ENCODE assay signal across 15 cellular contexts in genomic region chr12:88247241-88247643, GRCh38.
A peak's percentile ranks its signal among the peaks of the same experiment; 100 is the strongest.
DNase-seq lines count a peak whose midpoint lies in the region; FAIRE-seq and TF ChIP-seq lines count a peak whose summit lies in the region.
"Had no signal": no experiment of that assay in that cellular context is flagged by ENCODE, and none has a peak within 500 bp of the region (broad histone marks: within the 10 kb centered on the region; RNA-seq: fewer than 3 reads in every experiment).

No MANE protein-coding gene starts in this region.

- peak overlapping the region; percentile 20 for H3K27ac ChIP-seq in brain microvascular endothelial cell
- H3K27ac ChIP-seq in neural progenitor cell = no peak overlapping the region
- no peak overlapping the region for H3K27ac ChIP-seq in left ventricle myocardium inferior (replicated peaks)
- H3K27ac ChIP-seq: upper lobe of left lung had no signal

- H3K9me3 Mint-ChIP-seq in neural progenitor cell = no peaks in the 10 kb centered on the region
- H3K9me3 Mint-ChIP-seq: activated CD4-positive, alpha-beta memory T cell treated with anti-CD3 and anti-CD28 coated beads for 36 hours; CD8-positive, alpha-beta memory T cell had no signal

- intact Hi-C loops in left ventricle myocardium inferior (cut with micrococcal nuclease) = no loop called here

- DNase-seq in AG20443 (ENCODE audit: low spot score) = peak; percentile 53
- peak; percentile 23 for DNase-seq in HTR-8/SVneo (ENCODE audit: insufficient read length, low spot score)
- peak; percentile 65 for DNase-seq in brain microvascular endothelial cell
- peak; percentile 86 for DNase-seq in kidney glomerular epithelial cell (lab: John Stamatoyannopoulos, UW)
- no peak for DNase-seq in NCI-H2196 treated with DMSO at 0.1 percent for 48 hours (lab: John Stamatoyannopoulos, UW; ENCODE audit: unreplicated experiment)
- DNase-seq in neural progenitor cell (ENCODE audit: low spot score) = no peak
- no peak for DNase-seq in left ventricle myocardium inferior
- no peak for DNase-seq in amygdala (lab: John Stamatoyannopoulos, UW)
- DNase-seq: activated CD4-positive, alpha-beta memory T cell treated with anti-CD3 and anti-CD28 coated beads for 36 hours; activated naive CD4-positive, alpha-beta T cell treated with Interleukin-2 at 50 U/mL for 16 hours; CD8-positive, alpha-beta memory T cell; NCI-H1436; NK-92 treated with Interleukin-12 subunit alpha and Interleukin-12 subunit beta, amount 100 ng/mL, for 24 hours; T-helper 1 cell; upper lobe of left lung had no signal

- no peak overlapping the region for H3K9ac ChIP-seq in neural progenitor cell

- H4K20me1 ChIP-seq in neural progenitor cell (ENCODE audit: low read depth) = no peaks in the 10 kb centered on the region

- H3F3A ChIP-seq in neural progenitor cell (ENCODE audit: low read depth) = no peaks in the 10 kb centered on the region

- no peak for TF ChIP-seq CTCF in brain microvascular endothelial cell (IDR thresholded peaks at IDR 0.05; ENCODE audit: low read depth, low read length, missing control alignments)
- TF ChIP-seq CTCF in neural progenitor cell (IDR thresholded peaks at IDR 0.05) = no peak
- no peak for TF ChIP-seq CTCF in left ventricle myocardium inferior (IDR thresholded peaks at IDR 0.05; ENCODE audit: borderline replicate concordance)

- H2AFZ ChIP-seq in neural progenitor cell (replicated peaks) = no peak overlapping the region

- H3K27ac Mint-ChIP-seq in neural progenitor cell = no peak overlapping the region
- H3K27ac Mint-ChIP-seq: activated CD4-positive, alpha-beta memory T cell treated with anti-CD3 and anti-CD28 coated beads for 36 hours; CD8-positive, alpha-beta memory T cell had no signal

- no peaks in the 10 kb centered on the region for H3K4me1 Mint-ChIP-seq in neural progenitor cell
- H3K4me1 Mint-ChIP-seq: CD8-positive, alpha-beta memory T cell had no signal

- H3K4me2 ChIP-seq in neural progenitor cell = no peak overlapping the region

- H3K9me3 ChIP-seq in neural progenitor cell (ENCODE audit: low read depth) (no peaks in the 10 kb centered on the region), left ventricle myocardium inferior (replicated peaks) (no peaks in the 10 kb centered on the region)
- H3K9me3 ChIP-seq: upper lobe of left lung had no signal

- in situ Hi-C loops in brain microvascular endothelial cell (cut with HindIII; ENCODE audit: low pct_ligation_motif_present, low sequenced_read_pairs) = no loop called here

- FAIRE-seq in HTR-8/SVneo (lab: Jason Lieb, UNC) = peak; percentile 26

- H3K36me3 ChIP-seq in brain microvascular endothelial cell (replicated peaks) (no peaks in the 10 kb centered on the region), neural progenitor cell (no peaks in the 10 kb centered on the region), left ventricle myocardium inferior (no peaks in the 10 kb centered on the region)
- H3K36me3 ChIP-seq: upper lobe of left lung had no signal

- H3K27me3 ChIP-seq in brain microvascular endothelial cell (replicated peaks) (no peaks in the 10 kb centered on the region), neural progenitor cell (no peaks in the 10 kb centered on the region), left ventricle myocardium inferior (ENCODE audit: low read depth) (no peaks in the 10 kb centered on the region)
- H3K27me3 ChIP-seq: upper lobe of left lung had no signal

- no peaks in the 10 kb centered on the region for H3K36me3 Mint-ChIP-seq in neural progenitor cell
- H3K36me3 Mint-ChIP-seq: activated CD4-positive, alpha-beta memory T cell treated with anti-CD3 and anti-CD28 coated beads for 36 hours had no signal

- no peak overlapping the region for H3K4me3 Mint-ChIP-seq in neural progenitor cell
- H3K4me3 Mint-ChIP-seq: activated CD4-positive, alpha-beta memory T cell treated with anti-CD3 and anti-CD28 coated beads for 36 hours; CD8-positive, alpha-beta memory T cell had no signal

- H3K79me2 ChIP-seq in neural progenitor cell (ENCODE audit: low read depth) = no peaks in the 10 kb centered on the region

- H3K4me1 ChIP-seq in neural progenitor cell = no peaks in the 10 kb centered on the region
- no peaks in the 10 kb centered on the region for H3K4me1 ChIP-seq in left ventricle myocardium inferior
- H3K4me1 ChIP-seq: upper lobe of left lung had no signal

- H3K27me3 Mint-ChIP-seq in neural progenitor cell (ENCODE audit: insufficient read depth, low read depth) = no peaks in the 10 kb centered on the region

- H3K4me3 ChIP-seq in brain microvascular endothelial cell (ENCODE audit: low read depth, low read length) (no peak overlapping the region), neural progenitor cell (no peak overlapping the region), left ventricle myocardium inferior (no peak overlapping the region)
- H3K4me3 ChIP-seq: upper lobe of left lung had no signal

Comparison
In these comparisons a context has a peak if more than half of its experiments do, and no peak if none do; other contexts are left out.
1. DNase-seq: peak in AG20443 (single experiment), HTR-8/SVneo (single experiment), brain microvascular endothelial cell (single experiment) and kidney glomerular epithelial cell (single experiment); none in NCI-H2196 treated with DMSO at 0.1 percent for 48 hours (single experiment), neural progenitor cell (single experiment), left ventricle myocardium inferior (single experiment) and amygdala (0 of 56).